20 cellular contexts compared by ENCODE assay signal in the genomic region with DNA sequence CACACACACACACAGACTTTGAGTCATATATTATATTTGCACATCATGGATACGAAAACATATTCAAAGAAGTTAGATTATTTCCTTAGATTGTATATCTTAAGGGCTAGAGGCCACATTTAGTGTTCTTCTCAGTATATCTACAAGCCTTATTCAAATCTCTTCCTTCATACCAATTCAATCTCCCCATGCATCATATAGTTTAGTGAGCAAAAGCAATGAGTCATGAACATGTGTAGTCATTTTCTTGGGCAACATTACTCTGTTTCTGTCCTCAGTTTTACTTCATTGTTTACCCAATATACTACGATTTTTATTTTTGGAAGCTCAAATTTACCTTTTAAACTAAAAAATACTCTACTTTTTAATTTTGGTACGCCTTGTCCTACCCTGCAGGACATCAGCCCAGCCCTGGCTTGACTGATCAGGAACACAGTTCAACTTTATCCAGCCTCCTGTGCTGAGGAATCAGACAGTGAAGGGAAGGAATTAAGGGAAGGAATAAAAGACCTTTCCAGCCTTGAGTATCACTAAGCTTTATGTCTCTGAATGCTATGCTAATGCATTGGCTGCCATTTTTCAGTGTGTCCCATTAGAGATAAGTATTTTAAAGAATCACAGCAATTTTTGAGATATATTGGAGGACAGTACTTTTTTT.
DNase-seq lines count a peak whose midpoint lies in the region; ATAC-seq, FAIRE-seq and TF ChIP-seq lines count a peak whose summit lies in the region.
"Had no signal": no experiment of that assay in that cellular context is flagged by ENCODE, and none has a peak within 500 bp of the region (broad histone marks: within the 10 kb centered on the region; RNA-seq: fewer than 3 reads in every experiment).

No MANE protein-coding gene starts in this region.

- BruUV-seq in PC-3 (replicated peaks; lab: Mats Ljungman, UMichigan) (TSS peak; percentile 46), HepG2 (replicated peaks; lab: Mats Ljungman, UMichigan) (no TSS peak)

- H3K9me3 ChIP-seq in PC-3 (ENCODE audit: low read length): no peaks in the 10 kb centered on the region
- no peaks in the 10 kb centered on the region for H3K9me3 ChIP-seq in keratinocyte (ENCODE audit: control insufficient read depth, low read depth, low read length)
- H3K9me3 ChIP-seq in HepG2 (ENCODE audit: low read length): no peaks in the 10 kb centered on the region
- H3K9me3 ChIP-seq: left lung, pancreas had no signal

- in situ Hi-C loops in HepG2 (cut with HindIII; ENCODE audit: extremely low pct_ligation_motif_present, low pct_unique_long_range_greater_than_20kb): no loop called here

- ATAC-seq in PC-3 (peak; percentile 78), HepG2 (no peak)
- ATAC-seq: left lung, pancreas had no signal

- peak; percentile 69 for FAIRE-seq in keratinocyte (lab: Jason Lieb, UNC)
- FAIRE-seq in HepG2 (lab: Jason Lieb, UNC): no peak
- FAIRE-seq: pancreas had no signal

- TF ChIP-seq CTCF in PC-3 (conservative IDR thresholded peaks at IDR 0.05; ENCODE audit: low read depth, low read length) (no peak), choroid plexus epithelial cell (conservative IDR thresholded peaks at IDR 0.05; ENCODE audit: low read depth, low read length) (no peak), keratinocyte (optimal IDR thresholded peaks at IDR 0.05 in 1 of 3, IDR thresholded peaks at IDR 0.05 in 1 of 3, conservative IDR thresholded peaks at IDR 0.05 in 1 of 3; ENCODE audit: extremely low read depth in 1 of 3, insufficient read depth in 2 of 3, low read length in 3 of 3) (no peak), HepG2 (CRISPR knock-in tag; IDR thresholded peaks at IDR 0.05) (no peak)

- TF ChIP-seq POLR2A in HepG2 (IDR thresholded peaks at IDR 0.05; ENCODE audit: insufficient read depth in 1 of 2, low read depth in 2 of 2, low read length in 2 of 2): no peak

- CTCF ChIA-PET in PC-3 (lab: Charles Lee): no interaction called here
- CTCF ChIA-PET in HepG2 (lab: Yijun Ruan, JAX; ENCODE audit: low intra/inter-chr PET ratio, low total read pairs): no interaction called here

- POLR2A ChIA-PET in PC-3 (lab: Charles Lee; ENCODE audit: unreplicated experiment) (no interaction called here), HepG2 (lab: Yijun Ruan, JAX) (no interaction called here)

- DNase-seq in EL (peak; percentile 69), PC-3 (peak; percentile 44), choroid plexus epithelial cell (ENCODE audit: low read depth) (peak; percentile 77), keratinocyte (ENCODE audit: low read depth, low spot score) (no peak), HepG2 (ENCODE audit: low spot score) (no peak), iPS-NIHi11 (ENCODE audit: low spot score) (no peak), HuH-7.5 (ENCODE audit: low spot score) (no peak)
- no peak for DNase-seq in activated naive CD4-positive, alpha-beta T cell treated with Interleukin-2 at 50 U/mL for 16 hours
- DNase-seq: activated CD4-positive, CD25-positive, alpha-beta regulatory T cell; activated naive CD4-positive, alpha-beta T cell treated with anti-CD3 and anti-CD28 coated beads for 36 hours; C1 segment of cervical spinal cord; DND-41; hippocampal formation; left lung; NCI-H1694; NCI-H510A; pancreas; PC-9; T-helper 1 cell had no signal

- H3K4me3 ChIP-seq in PC-3 (ENCODE audit: low read length): no peak overlapping the region
- H3K4me3 ChIP-seq in choroid plexus epithelial cell (ENCODE audit: low read depth, low read length): no peak overlapping the region
- no peak overlapping the region for H3K4me3 ChIP-seq in keratinocyte (ENCODE audit: control insufficient read depth in 2 of 3, extremely low read depth in 1 of 3, insufficient read depth in 2 of 3, low read depth in 1 of 3, low read length in 3 of 3)
- no peak overlapping the region for H3K4me3 ChIP-seq in HepG2 (replicated peaks in 1 of 3; ENCODE audit: insufficient read depth in 1 of 3, low read depth in 2 of 3, low read length in 3 of 3)
- H3K4me3 ChIP-seq: left lung, pancreas, PC-9 had no signal

- peaks cover 13% of the 10 kb centered on the region for H3K4me1 ChIP-seq in PC-3 (ENCODE audit: insufficient read depth, low read length)
- H3K4me1 ChIP-seq in keratinocyte (ENCODE audit: control insufficient read depth, extremely low read depth, insufficient read depth, low read length): peaks cover 20% of the 10 kb centered on the region
- no peaks in the 10 kb centered on the region for H3K4me1 ChIP-seq in HepG2 (ENCODE audit: insufficient read depth, low read length)
- H3K4me1 ChIP-seq: left lung, pancreas had no signal

- H3K9me1 ChIP-seq in keratinocyte (ENCODE audit: control insufficient read depth, extremely low read depth, insufficient read depth, low read length): no peaks in the 10 kb centered on the region

- intact Hi-C loops in PC-3 (cut with micrococcal nuclease) (no loop called here), HepG2 (cut with micrococcal nuclease; ENCODE audit: unreplicated experiment) (no loop called here)

- no peaks in the 10 kb centered on the region for H3K79me2 ChIP-seq in PC-3 (ENCODE audit: low read length)
- no peaks in the 10 kb centered on the region for H3K79me2 ChIP-seq in keratinocyte (ENCODE audit: control insufficient read depth, insufficient read depth, low read length)
- H3K79me2 ChIP-seq in HepG2 (ENCODE audit: insufficient read depth, low read length): no peaks in the 10 kb centered on the region

- H3K27me3 ChIP-seq in PC-3 (ENCODE audit: low read length): no peaks in the 10 kb centered on the region
- no peaks in the 10 kb centered on the region for H3K27me3 ChIP-seq in keratinocyte (ENCODE audit: control insufficient read depth, extremely low read depth, insufficient read depth, low read length)
- no peaks in the 10 kb centered on the region for H3K27me3 ChIP-seq in HepG2 (ENCODE audit: control insufficient read depth in 1 of 2, insufficient read depth in 2 of 2, low read length in 2 of 2)
- H3K27me3 ChIP-seq: left lung, pancreas had no signal

- TF ChIP-seq EP300 in HepG2 (IDR thresholded peaks at IDR 0.05; ENCODE audit: low read depth in 2 of 2, low read length in 2 of 2) (no peak), HepG2 (CRISPR knock-in tag; IDR thresholded peaks at IDR 0.05; ENCODE audit: borderline replicate concordance) (no peak)

- H3K36me3 ChIP-seq in PC-3 (ENCODE audit: low read depth, low read length) (no peaks in the 10 kb centered on the region), keratinocyte (ENCODE audit: control insufficient read depth in 2 of 2, extremely low read depth in 1 of 2, insufficient read depth in 2 of 2, low read length in 2 of 2) (no peaks in the 10 kb centered on the region), HepG2 (replicated peaks in 1 of 2; ENCODE audit: control insufficient read depth in 1 of 2, insufficient read depth in 2 of 2, low read length in 2 of 2) (no peaks in the 10 kb centered on the region)
- H3K36me3 ChIP-seq: left lung, pancreas had no signal

- no peaks in the 10 kb centered on the region for H4K20me1 ChIP-seq in PC-3 (ENCODE audit: low read length)
- no peaks in the 10 kb centered on the region for H4K20me1 ChIP-seq in keratinocyte (ENCODE audit: control insufficient read depth, extremely low read depth, insufficient read depth, low read length)
- H4K20me1 ChIP-seq in HepG2 (ENCODE audit: insufficient read depth, low read length): no peaks in the 10 kb centered on the region

- dilution Hi-C loops in keratinocyte (cut with MboI; ENCODE audit: extremely low pct_ligation_motif_present, low sequenced_read_pairs): no loop called here

- no peaks in the 10 kb centered on the region for H3F3A ChIP-seq in PC-3 (ENCODE audit: low read length, unreplicated experiment)

- H3K27ac ChIP-seq in PC-3 (ENCODE audit: low read length) (peak overlapping the region; percentile 90), keratinocyte (ENCODE audit: control insufficient read depth, insufficient read depth, low read length) (peak overlapping the region; percentile 67), HepG2 (ENCODE audit: extremely low read length, insufficient read depth, low read length) (no peak overlapping the region)
- H3K27ac ChIP-seq: KMS-11, left lung, pancreas, PC-9 had no signal

- peak overlapping the region; percentile 67 for H2AFZ ChIP-seq in PC-3 (ENCODE audit: low read length)
- H2AFZ ChIP-seq in keratinocyte (ENCODE audit: control insufficient read depth, low read length): peak overlapping the region; percentile 74
- no peak overlapping the region for H2AFZ ChIP-seq in HepG2 (ENCODE audit: low read length)
- H2AFZ ChIP-seq: PC-9 had no signal

- H3K4me2 ChIP-seq in PC-3 (ENCODE audit: low read length) (peak overlapping the region; percentile 64), keratinocyte (ENCODE audit: control insufficient read depth, extremely low read depth, insufficient read depth, low read depth, low read length) (peak overlapping the region; percentile 62), HepG2 (ENCODE audit: low read depth, low read length) (no peak overlapping the region)
- H3K4me2 ChIP-seq: KMS-11, PC-9 had no signal

- H3K9ac ChIP-seq in PC-3 (ENCODE audit: low read length): peak overlapping the region; percentile 58
- peak overlapping the region; percentile 71 for H3K9ac ChIP-seq in keratinocyte (ENCODE audit: control insufficient read depth, extremely low read depth, insufficient read depth, low read length)
- H3K9ac ChIP-seq in HepG2 (ENCODE audit: insufficient read depth, low read depth, low read length): no peak overlapping the region
- H3K9ac ChIP-seq: KMS-11 had no signal

- 4% methylated on average over 3 of the region's 3 CpGs for WGBS in HepG2 (ENCODE audit: low lambda C conversion rate)

- H3K9me2 ChIP-seq in PC-3 (replicated peaks; ENCODE audit: low read length): no peaks in the 10 kb centered on the region

- no peak for TF ChIP-seq RAD21 in HepG2 (CRISPR knock-in tag; IDR thresholded peaks at IDR 0.05)

TF ChIP-seq in HepG2, 621 proteins besides CTCF, POLR2A, EP300 and RAD21 (continues in another document):
- no peak for TF ChIP-seq ZNF343 (CRISPR knock-in tag; IDR thresholded peaks at IDR 0.05)
- no peak for TF ChIP-seq PCBP1 (IDR thresholded peaks at IDR 0.05; ENCODE audit: borderline replicate concordance, low read depth, low read length)
- TF ChIP-seq WIZ (CRISPR knock-in tag; IDR thresholded peaks at IDR 0.05): no peak
- no peak for TF ChIP-seq GFI1 (CRISPR knock-in tag; IDR thresholded peaks at IDR 0.05; ENCODE audit: borderline replicate concordance)
- TF ChIP-seq REPIN1 (CRISPR knock-in tag; IDR thresholded peaks at IDR 0.05; ENCODE audit: borderline replicate concordance, low read depth): no peak
- no peak for TF ChIP-seq AKAP8 (CRISPR knock-in tag; IDR thresholded peaks at IDR 0.05)
- TF ChIP-seq RFXAP (CRISPR knock-in tag; IDR thresholded peaks at IDR 0.05; ENCODE audit: borderline replicate concordance): no peak

Comparison
In these comparisons a context has a peak if more than half of its experiments do, and no peak if none do; other contexts are left out.
1. DNase-seq: peak in EL (single experiment), PC-3 (single experiment) and choroid plexus epithelial cell (single experiment); none in keratinocyte (single experiment), HepG2 (single experiment), iPS-NIHi11 (single experiment), HuH-7.5 (single experiment) and activated naive CD4-positive, alpha-beta T cell treated with Interleukin-2 at 50 U/mL for 16 hours (single experiment).